16 cellular contexts compared by ENCODE assay signal in the genomic region with DNA sequence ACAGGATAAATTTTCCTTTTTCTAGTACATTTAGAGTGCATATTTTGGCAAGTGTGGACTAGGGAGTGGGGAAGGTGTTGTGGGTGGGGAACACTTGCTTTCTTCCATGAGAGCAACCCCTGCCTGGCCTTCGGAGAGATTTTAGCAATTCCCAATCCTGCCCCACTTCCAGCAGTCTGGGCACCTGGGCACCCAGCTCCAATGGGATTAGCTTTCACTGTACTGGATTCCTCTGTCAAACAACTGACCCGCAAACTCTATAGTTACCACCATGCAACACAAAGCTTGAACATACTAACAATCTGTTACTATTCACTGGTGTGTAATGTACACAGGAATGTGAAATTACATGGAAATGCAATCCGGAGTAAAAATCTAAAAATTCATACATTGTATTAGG.
"Had no signal": no experiment of that assay in that cellular context is flagged by ENCODE, and none has a peak within 500 bp of the region (broad histone marks: within the 10 kb centered on the region; RNA-seq: fewer than 3 reads in every experiment).

No MANE protein-coding gene starts in this region.

- H3K27me3 Mint-ChIP-seq: activated CD4-positive, alpha-beta T cell treated with anti-CD3 and anti-CD28 coated beads, Interleukin-2, amount 10 ng/mL, durations not matched to agents 24 days and 14 days; natural killer cell treated with Interleukin-12 subunit alpha and Interleukin-12 subunit beta and Interleukin-15 and Interleukin-18, amount 100 ng/mL, for 72 hours had no signal

- H3K9me3 Mint-ChIP-seq: activated CD4-positive, alpha-beta T cell treated with anti-CD3 and anti-CD28 coated beads, Interleukin-2, amount 10 ng/mL, durations not matched to agents 24 days and 14 days; activated naive CD8-positive, alpha-beta T cell treated with anti-CD3 and anti-CD28 coated beads, Interleukin-2, amount 10 ng/mL, durations not matched to agents 7 days and 5 days; activated T-cell treated with anti-CD3 and anti-CD28 coated beads, Interleukin-2, amount 50 U/mL, for 72 hours; natural killer cell treated with Interleukin-12 subunit alpha and Interleukin-12 subunit beta and Interleukin-15 and Interleukin-18, amount 100 ng/mL, for 72 hours; stimulated activated effector memory CD8-positive, alpha-beta T cell treated with anti-CD3 and anti-CD28 coated beads, Interleukin-12 subunit alpha, Interleukin-12 subunit beta, amount 100 ng/mL, for 72 hours had no signal

- H3K4me3 ChIP-seq: left ventricle myocardium inferior, thoracic aorta had no signal

- ATAC-seq: activated T-cell treated with anti-CD3 and anti-CD28 coated beads, Interleukin-2, amount 50 U/mL, for 72 hours; natural killer cell treated with Interleukin-12 subunit alpha and Interleukin-12 subunit beta and Interleukin-15 and Interleukin-18, amount 100 ng/mL, for 72 hours; stimulated activated effector memory CD8-positive, alpha-beta T cell treated with anti-CD3 and anti-CD28 coated beads, Interleukin-12 subunit alpha, Interleukin-12 subunit beta, amount 100 ng/mL, for 72 hours; T-helper 17 cell had no signal

- DNase-seq: activated CD4-positive, alpha-beta T cell treated with anti-CD3 and anti-CD28 coated beads, Interleukin-2, amount 10 ng/mL, durations not matched to agents 24 days and 14 days; activated CD4-positive, CD25-positive, alpha-beta regulatory T cell; activated CD8-positive, alpha-beta memory T cell treated with anti-CD3 and anti-CD28 coated beads, Interleukin-2, amount 50 U/mL, for 48 hours; activated gamma-delta T cell treated with Interleukin-2 at 50 U/mL for 16 hours; activated naive CD8-positive, alpha-beta T cell treated with anti-CD3 and anti-CD28 coated beads, Interleukin-2, amount 10 ng/mL, durations not matched to agents 7 days and 5 days; activated T-cell treated with anti-CD3 and anti-CD28 coated beads, Interleukin-2, amount 50 U/mL, for 72 hours; brain microvascular endothelial cell; cortex of kidney; effector CD4-positive, alpha-beta T cell; foreskin melanocyte; left ventricle myocardium inferior; mesendoderm; T-helper 17 cell had no signal

- H3K36me3 ChIP-seq: brain microvascular endothelial cell, left ventricle myocardium inferior, thoracic aorta had no signal

- H3K4me3 Mint-ChIP-seq: activated CD4-positive, alpha-beta T cell treated with anti-CD3 and anti-CD28 coated beads, Interleukin-2, amount 10 ng/mL, durations not matched to agents 24 days and 14 days; activated naive CD8-positive, alpha-beta T cell treated with anti-CD3 and anti-CD28 coated beads, Interleukin-2, amount 10 ng/mL, durations not matched to agents 7 days and 5 days; activated T-cell treated with anti-CD3 and anti-CD28 coated beads, Interleukin-2, amount 50 U/mL, for 72 hours; natural killer cell treated with Interleukin-12 subunit alpha and Interleukin-12 subunit beta and Interleukin-15 and Interleukin-18, amount 100 ng/mL, for 72 hours; stimulated activated effector memory CD8-positive, alpha-beta T cell treated with anti-CD3 and anti-CD28 coated beads, Interleukin-12 subunit alpha, Interleukin-12 subunit beta, amount 100 ng/mL, for 72 hours; T-helper 17 cell had no signal

- H3K4me1 Mint-ChIP-seq: activated CD4-positive, alpha-beta T cell treated with anti-CD3 and anti-CD28 coated beads, Interleukin-2, amount 10 ng/mL, durations not matched to agents 24 days and 14 days; activated naive CD8-positive, alpha-beta T cell treated with anti-CD3 and anti-CD28 coated beads, Interleukin-2, amount 10 ng/mL, durations not matched to agents 7 days and 5 days; stimulated activated effector memory CD8-positive, alpha-beta T cell treated with anti-CD3 and anti-CD28 coated beads, Interleukin-12 subunit alpha, Interleukin-12 subunit beta, amount 100 ng/mL, for 72 hours; T-helper 17 cell had no signal

- H3K9me3 ChIP-seq: left ventricle myocardium inferior, thoracic aorta had no signal

- H3K36me3 Mint-ChIP-seq: activated naive CD8-positive, alpha-beta T cell treated with anti-CD3 and anti-CD28 coated beads, Interleukin-2, amount 10 ng/mL, durations not matched to agents 7 days and 5 days; natural killer cell treated with Interleukin-12 subunit alpha and Interleukin-12 subunit beta and Interleukin-15 and Interleukin-18, amount 100 ng/mL, for 72 hours; stimulated activated effector memory CD8-positive, alpha-beta T cell treated with anti-CD3 and anti-CD28 coated beads, Interleukin-12 subunit alpha, Interleukin-12 subunit beta, amount 100 ng/mL, for 72 hours had no signal

- H3K27ac ChIP-seq: brain microvascular endothelial cell, left ventricle myocardium inferior, thoracic aorta had no signal

- H3K27ac Mint-ChIP-seq: activated CD4-positive, alpha-beta T cell treated with anti-CD3 and anti-CD28 coated beads, Interleukin-2, amount 10 ng/mL, durations not matched to agents 24 days and 14 days; activated naive CD8-positive, alpha-beta T cell treated with anti-CD3 and anti-CD28 coated beads, Interleukin-2, amount 10 ng/mL, durations not matched to agents 7 days and 5 days; activated T-cell treated with anti-CD3 and anti-CD28 coated beads, Interleukin-2, amount 50 U/mL, for 72 hours; natural killer cell treated with Interleukin-12 subunit alpha and Interleukin-12 subunit beta and Interleukin-15 and Interleukin-18, amount 100 ng/mL, for 72 hours; stimulated activated effector memory CD8-positive, alpha-beta T cell treated with anti-CD3 and anti-CD28 coated beads, Interleukin-12 subunit alpha, Interleukin-12 subunit beta, amount 100 ng/mL, for 72 hours; T-helper 17 cell had no signal

- H3K27me3 ChIP-seq: brain microvascular endothelial cell had no signal
